In the genomic region with DNA sequence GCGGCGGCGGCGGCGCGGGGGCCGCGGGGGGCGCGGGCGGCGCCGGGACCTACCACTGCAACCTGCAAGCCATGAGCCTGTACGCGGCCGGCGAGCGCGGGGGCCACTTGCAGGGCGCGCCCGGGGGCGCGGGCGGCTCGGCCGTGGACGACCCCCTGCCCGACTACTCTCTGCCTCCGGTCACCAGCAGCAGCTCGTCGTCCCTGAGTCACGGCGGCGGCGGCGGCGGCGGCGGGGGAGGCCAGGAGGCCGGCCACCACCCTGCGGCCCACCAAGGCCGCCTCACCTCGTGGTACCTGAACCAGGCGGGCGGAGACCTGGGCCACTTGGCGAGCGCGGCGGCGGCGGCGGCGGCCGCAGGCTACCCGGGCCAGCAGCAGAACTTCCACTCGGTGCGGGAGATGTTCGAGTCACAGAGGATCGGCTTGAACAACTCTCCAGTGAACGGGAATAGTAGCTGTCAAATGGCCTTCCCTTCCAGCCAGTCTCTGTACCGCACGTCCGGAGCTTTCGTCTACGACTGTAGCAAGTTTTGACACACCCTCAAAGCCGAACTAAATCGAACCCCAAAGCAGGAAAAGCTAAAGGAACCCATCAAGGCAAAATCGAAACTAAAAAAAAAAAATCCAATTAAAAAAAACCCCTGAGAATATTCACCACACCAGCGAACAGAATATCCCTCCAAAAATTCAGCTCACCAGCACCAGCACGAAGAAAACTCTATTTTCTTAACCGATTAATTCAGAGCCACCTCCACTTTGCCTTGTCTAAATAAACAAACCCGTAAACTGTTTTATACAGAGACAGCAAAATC, we compare ENCODE assay signal across 8 cellular contexts. TPM values are rescaled to one million over a fixed set of nuclear protein-coding genes. Genes with fewer than 3 reads are reported as not detected.
DNase-seq lines count a peak whose midpoint lies in the region; ATAC-seq and TF ChIP-seq lines count a peak whose summit lies in the region.

No MANE protein-coding gene starts in this region.

- H3K27ac Mint-ChIP-seq in T-helper 1 cell treated with Interleukin-12 subunit alpha and Interleukin-12 subunit beta and Interleukin-4 antibody, amounts not matched to agents 30 μg/mL and 1 μg/mL, for 36 hours = peak overlapping the region; percentile 70

- peaks cover 65% of the 10 kb centered on the region for H3K27me3 Mint-ChIP-seq in T-helper 1 cell treated with Interleukin-12 subunit alpha and Interleukin-12 subunit beta and Interleukin-4 antibody, amounts not matched to agents 30 μg/mL and 1 μg/mL, for 36 hours (ENCODE audit: low read depth)

- no peak overlapping the region for H3K9ac ChIP-seq in parathyroid adenoma

- no peaks in the 10 kb centered on the region for H3K27me3 ChIP-seq in SJSA1 (replicated peaks)
- peaks cover 11% of the 10 kb centered on the region for H3K27me3 ChIP-seq in parathyroid adenoma (ENCODE audit: control insufficient read depth, insufficient read depth, low read length)

- peaks cover 34% of the 10 kb centered on the region for H3K4me1 ChIP-seq in SJSA1 (replicated peaks)
- no peaks in the 10 kb centered on the region for H3K4me1 ChIP-seq in parathyroid adenoma

- H3K27ac ChIP-seq in SJSA1 (peak overlapping the region; percentile 63), parathyroid adenoma (no peak overlapping the region)

- ATAC-seq in HG02642 (IDR thresholded peaks at IDR 0.05; ENCODE audit: poor library complexity, unreplicated experiment) = no peak

- peak overlapping the region; percentile 43 for H3K4me2 ChIP-seq in parathyroid adenoma (ENCODE audit: low read length)

- peaks cover 3% of the 10 kb centered on the region for H3K36me3 Mint-ChIP-seq in T-helper 1 cell treated with Interleukin-12 subunit alpha and Interleukin-12 subunit beta and Interleukin-4 antibody, amounts not matched to agents 30 μg/mL and 1 μg/mL, for 36 hours (ENCODE audit: low read depth)

- H3K9me3 ChIP-seq in SJSA1 (replicated peaks) = no peaks in the 10 kb centered on the region
- no peaks in the 10 kb centered on the region for H3K9me3 ChIP-seq in parathyroid adenoma (ENCODE audit: control insufficient read depth, low read length)

- DNase-seq in T-helper 1 cell (no peak), SJSA1 (ENCODE audit: low read depth in 1 of 2, low spot score in 2 of 2) (peak in 1 of 2 experiments; percentile 76), epithelial cell of proximal tubule (ENCODE audit: low read depth) (no peak), MV-4-11 (lab: John Stamatoyannopoulos, UW) (no peak)
- no peak for DNase-seq in stimulated activated CD4-positive, alpha-beta T cell treated with anti-CD3 and anti-CD28 coated beads, Interleukin-12 subunit alpha, Interleukin-12 subunit beta, amount 100 ng/mL, for 4 hours

- H3K79me2 ChIP-seq in parathyroid adenoma = no peaks in the 10 kb centered on the region

- H3K9me3 Mint-ChIP-seq in T-helper 1 cell treated with Interleukin-12 subunit alpha and Interleukin-12 subunit beta and Interleukin-4 antibody, amounts not matched to agents 30 μg/mL and 1 μg/mL, for 36 hours = no peaks in the 10 kb centered on the region

- no peak for TF ChIP-seq CTCF in epithelial cell of proximal tubule (conservative IDR thresholded peaks at IDR 0.05; ENCODE audit: low read depth, low read length)
- TF ChIP-seq CTCF in parathyroid adenoma (IDR thresholded peaks at IDR 0.05) = no peak

- peak overlapping the region; percentile 61 for H3K4me3 Mint-ChIP-seq in T-helper 1 cell treated with Interleukin-12 subunit alpha and Interleukin-12 subunit beta and Interleukin-4 antibody, amounts not matched to agents 30 μg/mL and 1 μg/mL, for 36 hours

- peak overlapping the region; percentile 9 for H2AFZ ChIP-seq in parathyroid adenoma

- H3K36me3 ChIP-seq in SJSA1 (peaks cover 56% of the 10 kb centered on the region), parathyroid adenoma (ENCODE audit: control insufficient read depth, insufficient read depth, low read length) (no peaks in the 10 kb centered on the region)

- peaks cover 26% of the 10 kb centered on the region for H3K4me1 Mint-ChIP-seq in T-helper 1 cell treated with Interleukin-12 subunit alpha and Interleukin-12 subunit beta and Interleukin-4 antibody, amounts not matched to agents 30 μg/mL and 1 μg/mL, for 36 hours (ENCODE audit: low read depth)

- peak overlapping the region; percentile 88 for H3K4me3 ChIP-seq in SJSA1
- peak overlapping the region; percentile 81 for H3K4me3 ChIP-seq in epithelial cell of proximal tubule (ENCODE audit: low read depth, low read length)
- H3K4me3 ChIP-seq in parathyroid adenoma (ENCODE audit: low read depth, low read length) = peak overlapping the region; percentile 50

RNA-seq across cellular contexts. Expression of gene FOXC1, which starts 2.1 kb away (rescaled TPM):
- total RNA-seq in SJSA1 (2014; rRNA removed; shearing (Covaris generic)) = 16.0 and 21.0 TPM in 2 replicates
- 18.6 and 27.7 TPM in 2 replicates for total RNA-seq in epithelial cell of proximal tubule
